In the genomic region with DNA sequence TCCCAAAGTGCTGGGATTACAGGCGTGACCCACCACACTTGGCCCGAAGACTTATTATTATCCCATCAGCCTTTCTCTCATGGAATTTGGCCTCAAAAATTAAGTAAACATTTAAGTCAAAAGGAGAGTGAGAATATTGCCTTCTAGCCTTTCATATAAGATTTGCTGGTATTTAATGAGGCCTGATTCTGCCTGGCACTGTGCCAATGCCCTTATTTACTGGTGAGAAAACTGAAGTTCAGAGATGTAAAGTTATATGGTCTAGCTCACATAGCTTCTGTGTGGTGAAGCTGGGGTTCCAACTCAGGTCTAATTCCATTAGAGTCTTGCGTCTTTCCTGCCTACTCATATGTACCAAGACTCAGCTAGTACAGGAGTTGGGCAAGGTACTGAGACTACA, we compare ENCODE assay signal across 9 cellular contexts.
"Had no signal": no experiment of that assay in that cellular context is flagged by ENCODE, and none has a peak within 500 bp of the region (broad histone marks: within the 10 kb centered on the region; RNA-seq: fewer than 3 reads in every experiment).

No MANE protein-coding gene starts in this region.

- DNase-seq: GM23248, GOT3, H7, HFFc6, IMR-90, KBM-7 had no signal

- H3K4me3 ChIP-seq: GM23248, HAP-1 had no signal

- H3K9ac ChIP-seq: GM23248 had no signal

- H3K4me1 ChIP-seq: HAP-1 had no signal

- H2AFZ ChIP-seq: GM23248 had no signal

- H3K27ac ChIP-seq: GM23248, HL-60 had no signal

- H3K36me3 ChIP-seq: HAP-1 had no signal

- H3K9me3 ChIP-seq: HAP-1 had no signal

- ATAC-seq: HCT116 had no signal
